ENCODE assay signal across 29 cellular contexts in the genomic region with DNA sequence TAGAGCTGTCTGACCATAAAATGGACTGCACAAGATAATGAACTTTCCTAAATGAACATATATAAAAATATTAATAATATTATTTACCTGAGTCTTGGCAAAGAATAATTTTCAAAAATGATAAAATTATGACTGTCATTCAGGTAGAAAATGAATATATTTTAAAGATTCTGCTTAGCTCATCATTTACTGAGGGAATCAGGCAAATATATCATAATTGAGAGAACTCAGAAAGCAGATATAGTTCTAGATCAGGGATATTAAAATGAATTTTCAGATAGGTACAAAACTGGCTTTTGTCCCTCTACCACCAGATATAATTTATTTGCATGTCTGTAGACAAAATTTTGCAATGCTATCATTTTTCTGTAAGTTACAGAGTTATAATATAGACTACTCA.
"Had no signal": no experiment of that assay in that cellular context is flagged by ENCODE, and none has a peak within 500 bp of the region (broad histone marks: within the 10 kb centered on the region; RNA-seq: fewer than 3 reads in every experiment).

No MANE protein-coding gene starts in this region.

- DNase-seq: naive thymus-derived CD8-positive, alpha-beta T cell; nephron progenitor cell; occipital lobe; ovary; posterior cingulate gyrus; psoas muscle; right cardiac atrium; spleen; stimulated activated CD4-positive, alpha-beta T cell treated with anti-CD3 and anti-CD28 coated beads, Interleukin-12 subunit alpha, Interleukin-12 subunit beta, amount 100 ng/mL, for 4 hours; stimulated activated CD4-positive, alpha-beta T cell treated with anti-CD3 and anti-CD28 coated beads, Interleukin-1b, Interleukin-23, amount 100 ng/mL, for 48 hours; stimulated activated CD4-positive, alpha-beta T cell treated with anti-CD3 and anti-CD28 coated beads, Interleukin-4, amount 100 ng/mL, for 1 hour; stimulated activated CD4-positive, alpha-beta T cell treated with anti-CD3 and anti-CD28 coated beads, Interleukin-4, amount 100 ng/mL, for 4 hours; stimulated activated CD8-positive, alpha-beta memory T cell treated with anti-CD3 and anti-CD28 coated beads, Interleukin-4, amount 100 ng/mL, for 48 hours; stimulated activated naive CD4-positive, alpha-beta T cell; stimulated activated naive CD8-positive, alpha-beta T cell treated with anti-CD3 and anti-CD28 coated beads, Interleukin-15, amount 100 ng/mL, for 72 hours; stimulated activated naive CD8-positive, alpha-beta T cell treated with anti-CD3 and anti-CD28 coated beads, Interleukin-15, Interleukin-2, amounts not matched to agents 100 U/mL and 50 U/mL, for 24 hours; substantia nigra; testis; tibial artery; transverse colon; upper lobe of right lung; uterus had no signal

- H3K9ac ChIP-seq: parathyroid adenoma had no signal

- H3K4me1 ChIP-seq: parathyroid adenoma, psoas muscle, spleen, testis, tibial artery, upper lobe of right lung, uterus had no signal

- H3K9me3 ChIP-seq: ovary, psoas muscle, suprapubic skin, testis, tibial artery, transverse colon, upper lobe of right lung, uterus had no signal

- H3K79me2 ChIP-seq: parathyroid adenoma had no signal

- H2AFZ ChIP-seq: parathyroid adenoma had no signal

- H3K27ac ChIP-seq: ovary, parathyroid adenoma, psoas muscle, skin epidermis, spleen, suprapubic skin, testis, tibial artery, transverse colon, upper lobe of right lung, uterus had no signal

- H3K36me3 ChIP-seq: ovary, spleen, suprapubic skin, tibial artery, transverse colon, upper lobe of right lung, uterus had no signal

- H3K27me3 ChIP-seq: ovary, spleen, suprapubic skin, testis, tibial artery, transverse colon, upper lobe of right lung, uterus had no signal

- ATAC-seq: naive thymus-derived CD8-positive, alpha-beta T cell; natural killer cell treated with Interleukin-12 subunit alpha and Interleukin-12 subunit beta and Interleukin-15 and Interleukin-18, amount 100 ng/mL, for 72 hours; psoas muscle; right cardiac atrium; sciatic nerve; stimulated activated memory B cell treated with anti-CD40 and anti-IgM and Interleukin-4, amounts not matched to agents 10 μg/mL and 1 μg/mL and 100 μg/mL, for 72 hours; stimulated activated naive CD8-positive, alpha-beta T cell treated with anti-CD3 and anti-CD28 coated beads, Interleukin-15, amount 100 ng/mL, for 72 hours; stimulated activated naive CD8-positive, alpha-beta T cell treated with anti-CD3 and anti-CD28 coated beads, Interleukin-15, Interleukin-2, amounts not matched to agents 100 U/mL and 50 U/mL, for 24 hours; upper lobe of right lung had no signal

- H3K4me3 ChIP-seq: ovary, psoas muscle, skin epidermis, smooth muscle cell, spleen, suprapubic skin, testis, tibial artery, transverse colon, upper lobe of right lung, uterus had no signal

- H3K4me2 ChIP-seq: smooth muscle cell had no signal
